ENCODE assay signal across 9 cellular contexts in the genomic region with DNA sequence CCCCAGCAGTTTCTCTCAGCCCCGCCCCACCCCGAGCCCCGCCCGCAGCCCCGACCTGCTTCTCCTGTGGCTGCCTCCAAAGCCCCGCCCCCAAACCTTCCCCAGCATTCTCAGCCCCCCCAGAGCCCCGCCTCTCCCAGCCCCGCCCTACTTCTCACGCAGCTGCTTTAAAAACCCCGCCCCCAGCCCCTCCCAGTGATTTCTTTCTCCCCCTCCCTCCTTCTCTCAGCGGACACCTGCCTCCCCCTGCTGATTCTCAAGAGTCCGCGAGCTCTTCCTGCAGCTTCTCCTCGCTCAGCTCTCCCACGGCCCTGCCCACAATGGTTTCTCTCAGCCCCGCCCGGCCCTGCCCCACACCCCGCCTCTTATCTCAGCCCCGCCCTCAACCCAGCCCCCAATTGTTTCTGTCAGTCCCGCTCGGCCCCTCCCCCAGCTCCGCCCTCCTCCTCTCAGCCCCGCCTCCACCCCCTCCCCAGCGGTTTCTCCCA. TPM values are rescaled to one million over a fixed set of nuclear protein-coding genes. Genes with fewer than 3 reads are reported as not detected.
A peak's percentile ranks its signal among the peaks of the same experiment; 100 is the strongest.
DNase-seq lines count a peak whose midpoint lies in the region; ATAC-seq and TF ChIP-seq lines count a peak whose summit lies in the region.
"Had no signal": no experiment of that assay in that cellular context is flagged by ENCODE, and none has a peak within 500 bp of the region (broad histone marks: within the 10 kb centered on the region; RNA-seq: fewer than 3 reads in every experiment).

No MANE protein-coding gene starts in this region.

- H3K4me1 Mint-ChIP-seq in CD8-positive, alpha-beta memory T cell, result peaks cover 9 to 13% (median 12%) of the 10 kb centered on the region in 3 donors

- ATAC-seq in GM21717 (IDR thresholded peaks at IDR 0.05; ENCODE audit: unreplicated experiment) (peak; percentile 10), gastroesophageal sphincter (peak; percentile 58)

- peak overlapping the region in 3 of 5 donors; percentile 55 to 64 (median 56) for H3K9ac ChIP-seq in subcutaneous abdominal adipose tissue (ENCODE audit: low read length in 5 of 5)

- CTCF ChIA-PET in CD8-positive, alpha-beta memory T cell (lab: Charles Lee), result interaction anchor here (1.1 to 3.6 kb wide), 7 partner anchors 14 to 400 kb away, joined by 3 to 34 read pairs (median 6); partner anchors contain the start of genes EOLA2 and IDS

- H3K27ac Mint-ChIP-seq in CD8-positive, alpha-beta memory T cell, result peak overlapping the region; percentile 87 to 100 (median 100)

- no peaks in the 10 kb centered on the region for H3K9me3 ChIP-seq in CD8-positive, alpha-beta memory T cell (ENCODE audit: low read length)
- H3K9me3 ChIP-seq in SJSA1 (replicated peaks) (no peaks in the 10 kb centered on the region), gastroesophageal sphincter (no peaks in the 10 kb centered on the region), subcutaneous abdominal adipose tissue (ENCODE audit: control insufficient read depth in 5 of 5, low read length in 5 of 5) (peaks cover 0 to 4% (median 0%) of the 10 kb centered on the region in 5 donors)

- peak overlapping the region; percentile 99 for H3K27ac ChIP-seq in CD8-positive, alpha-beta memory T cell (ENCODE audit: low read depth, low read length)
- H3K27ac ChIP-seq in SJSA1 (peak overlapping the region; percentile 90), gastroesophageal sphincter (peak overlapping the region; percentile 84 to 94 (median 92)), subcutaneous abdominal adipose tissue (ENCODE audit: low read depth, low read length) (peak overlapping the region; percentile 77)

- H3K36me3 Mint-ChIP-seq in CD8-positive, alpha-beta memory T cell, result peaks cover 0 to 14% (median 0%) of the 10 kb centered on the region in 3 donors

- no peak for TF ChIP-seq POLR2A in gastroesophageal sphincter (IDR thresholded peaks at IDR 0.05)

- TF ChIP-seq EP300 in gastroesophageal sphincter (IDR thresholded peaks at IDR 0.05), result no peak

- H3K27me3 ChIP-seq in CD8-positive, alpha-beta memory T cell (ENCODE audit: insufficient read depth, low read length, poor library complexity, severe bottlenecking), result no peaks in the 10 kb centered on the region
- no peaks in the 10 kb centered on the region for H3K27me3 ChIP-seq in SJSA1 (replicated peaks)
- H3K27me3 ChIP-seq in gastroesophageal sphincter, result no peaks in the 10 kb centered on the region
- H3K27me3 ChIP-seq in subcutaneous abdominal adipose tissue (ENCODE audit: control insufficient read depth in 5 of 5, insufficient read depth in 4 of 5, low read length in 5 of 5), result no peaks in the 10 kb centered on the region

- peaks cover 6% of the 10 kb centered on the region for H3K4me1 ChIP-seq in CD8-positive, alpha-beta memory T cell (ENCODE audit: insufficient read depth, low read length)
- H3K4me1 ChIP-seq in SJSA1 (replicated peaks) (0 out of 2 replicates have a peak, but pooled peaks cover 2% of the 10 kb centered on the region), gastroesophageal sphincter (peaks cover 0 to 9% (median 5%) of the 10 kb centered on the region in 3 donors), subcutaneous abdominal adipose tissue (ENCODE audit: control insufficient read depth in 5 of 5, insufficient read depth in 5 of 5, low read length in 5 of 5) (peaks cover 6 to 17% (median 9%) of the 10 kb centered on the region in 5 donors)

- 0% methylated on average over 3 of the region's 24 CpGs; no CpG with 5 or more reads in 1 of the 2 donors for WGBS in gastroesophageal sphincter (ENCODE audit: low coverage in 1 of 2), 2 donors

- peak; percentile 82 to 95 (median 85) for DNase-seq in CD8-positive, alpha-beta memory T cell
- DNase-seq in LoVo (ENCODE audit: low spot score), result peak; percentile 73
- peak in 1 of 2 experiments; percentile 91 for DNase-seq in SJSA1 (ENCODE audit: low read depth in 1 of 2, low spot score in 2 of 2)
- peak; percentile 86 for DNase-seq in activated naive CD4-positive, alpha-beta T cell treated with Interleukin-2 at 50 U/mL for 16 hours
- peak; percentile 34 for DNase-seq in non-pigmented ciliary epithelial cell (ENCODE audit: low read depth)

- no peak for TF ChIP-seq CTCF in gastroesophageal sphincter (IDR thresholded peaks at IDR 0.05)

- POLR2A ChIA-PET in CD8-positive, alpha-beta memory T cell (lab: Charles Lee), result interaction anchor here (0.7 to 2.8 kb wide), 8 partner anchors 12 to 1628 kb away, joined by 3 to 25 read pairs (median 6); partner anchors contain the start of genes EOLA2 and IDS

- H3K4me3 Mint-ChIP-seq in CD8-positive, alpha-beta memory T cell, result peak overlapping the region; percentile 67 to 98 (median 90)

- no peaks in the 10 kb centered on the region for H3K36me3 ChIP-seq in CD8-positive, alpha-beta memory T cell (ENCODE audit: insufficient read depth, low read length)
- H3K36me3 ChIP-seq in SJSA1, result no peaks in the 10 kb centered on the region
- H3K36me3 ChIP-seq in gastroesophageal sphincter, result peaks cover 0 to 2% of the 10 kb centered on the region in 2 donors
- peaks cover 0 to 5% (median 2%) of the 10 kb centered on the region in 5 donors for H3K36me3 ChIP-seq in subcutaneous abdominal adipose tissue (ENCODE audit: control insufficient read depth in 5 of 5, insufficient read depth in 5 of 5, low read length in 5 of 5)

- H3K27me3 Mint-ChIP-seq in CD8-positive, alpha-beta memory T cell, result no peaks in the 10 kb centered on the region

- H3K4me3 ChIP-seq in CD8-positive, alpha-beta memory T cell (ENCODE audit: low read length), result peak overlapping the region; percentile 63
- H3K4me3 ChIP-seq in SJSA1, result peak overlapping the region; percentile 61
- H3K4me3 ChIP-seq in gastroesophageal sphincter, result peak overlapping the region; percentile 51 to 64
- H3K4me3 ChIP-seq in subcutaneous abdominal adipose tissue (ENCODE audit: low read depth in 1 of 5, low read length in 5 of 5), result peak overlapping the region; percentile 67 to 98 (median 70)

- H3K9me3 Mint-ChIP-seq in CD8-positive, alpha-beta memory T cell, result no peaks in the 10 kb centered on the region

RNA-seq across cellular contexts. Expression of gene EOLA1, which starts 0.6 kb away (rescaled TPM):
- 10 to 100 TPM; 33.4 to 35.3 TPM for total RNA-seq in CD8-positive, alpha-beta memory T cell
- polyA plus RNA-seq in CD8-positive, alpha-beta memory T cell, result 19.9 TPM
- total RNA-seq in SJSA1 (2014; rRNA removed; shearing (Covaris generic)), result 30.5 and 41.5 TPM in 2 replicates
- 10 to 100 TPM in 3 of 4 donors, 1 to 10 TPM in 1; 9.7 to 20.7 (median 11.6) TPM for total RNA-seq in gastroesophageal sphincter

RNA-seq across cellular contexts. Expression of gene HSFX3, which starts 9.5 kb away (rescaled TPM):
- total RNA-seq in CD8-positive, alpha-beta memory T cell, result not detected
- polyA plus RNA-seq in CD8-positive, alpha-beta memory T cell, result not detected
- not detected in 2 replicates for total RNA-seq in SJSA1 (2014; rRNA removed; shearing (Covaris generic))
- total RNA-seq in gastroesophageal sphincter, result not detected
- total RNA-seq: T-helper 2 cell treated with Interferon-gamma antibody and Interleukin-4, amounts not matched to agents 100 ng/mL and 5 ng/mL, for 36 hours had no signal

RNA-seq across cellular contexts. Expression of gene IDS, which starts 35.1 kb away (rescaled TPM):
- 10 to 100 TPM; 84.6 to 86.0 TPM for total RNA-seq in CD8-positive, alpha-beta memory T cell
- polyA plus RNA-seq in CD8-positive, alpha-beta memory T cell, result 145 TPM
- total RNA-seq in SJSA1 (2014; rRNA removed; shearing (Covaris generic)), result 18.3 and 18.9 TPM in 2 replicates
- 100 to 1,000 TPM in 2 of 4 donors, 10 to 100 TPM in 2; 65.1 to 117 (median 97.1) TPM for total RNA-seq in gastroesophageal sphincter

RNA-seq across cellular contexts. Expression of gene MAGEA9B, which starts 47.1 kb away (rescaled TPM):
- not detected for total RNA-seq in CD8-positive, alpha-beta memory T cell
- not detected for polyA plus RNA-seq in CD8-positive, alpha-beta memory T cell
- not detected in 2 replicates for total RNA-seq in SJSA1 (2014; rRNA removed; shearing (Covaris generic))
- total RNA-seq in gastroesophageal sphincter, result not detected
- total RNA-seq: T-helper 2 cell treated with Interferon-gamma antibody and Interleukin-4, amounts not matched to agents 100 ng/mL and 5 ng/mL, for 36 hours had no signal

RNA-seq across cellular contexts. Expression of gene HSFX2, which starts 54.9 kb away (rescaled TPM):
- under 1 TPM; 0.29 to 0.57 TPM for total RNA-seq in CD8-positive, alpha-beta memory T cell
- not detected for polyA plus RNA-seq in CD8-positive, alpha-beta memory T cell
- total RNA-seq in SJSA1 (2014; rRNA removed; shearing (Covaris generic)), result not detected in 2 replicates
- not detected for total RNA-seq in gastroesophageal sphincter
- total RNA-seq: T-helper 2 cell treated with Interferon-gamma antibody and Interleukin-4, amounts not matched to agents 100 ng/mL and 5 ng/mL, for 36 hours had no signal
